13 cellular contexts compared by ENCODE assay signal in genomic region chr18:63131944-63132818, GRCh38.
DNase-seq lines count a peak whose midpoint lies in the region; ATAC-seq, FAIRE-seq and TF ChIP-seq lines count a peak whose summit lies in the region.
"Had no signal": no experiment of that assay in that cellular context is flagged by ENCODE, and none has a peak within 500 bp of the region (broad histone marks: within the 10 kb centered on the region; RNA-seq: fewer than 3 reads in every experiment).

No MANE protein-coding gene starts in this region.

- H3K4me3 ChIP-seq in duodenal mucosa (ENCODE audit: low read depth in 1 of 2, low read length in 2 of 2) = peak overlapping the region; percentile 44 to 53
- H3K4me3 ChIP-seq in small intestine (ENCODE audit: low read depth in 1 of 2, low read length in 2 of 2) = no peak overlapping the region
- H3K4me3 ChIP-seq in testis = no peak overlapping the region
- H3K4me3 ChIP-seq: body of pancreas, SJSA1 had no signal

- H3K36me3 ChIP-seq in duodenal mucosa (ENCODE audit: control insufficient read depth in 1 of 2, insufficient read depth in 2 of 2, low read length in 2 of 2) (no peaks in the 10 kb centered on the region), small intestine (ENCODE audit: control insufficient read depth in 2 of 2, insufficient read depth in 2 of 2, low read length in 2 of 2) (no peaks in the 10 kb centered on the region), testis (ENCODE audit: low read depth, missing control alignments) (no peaks in the 10 kb centered on the region)
- H3K36me3 ChIP-seq: SJSA1 had no signal

- H3K4me3 Mint-ChIP-seq in T-helper 1 cell treated with Interleukin-12 subunit alpha and Interleukin-12 subunit beta and Interleukin-4 antibody, amounts not matched to agents 30 μg/mL and 1 μg/mL, for 36 hours = no peak overlapping the region

- H3K9me3 Mint-ChIP-seq in T-helper 1 cell treated with Interleukin-12 subunit alpha and Interleukin-12 subunit beta and Interleukin-4 antibody, amounts not matched to agents 30 μg/mL and 1 μg/mL, for 36 hours = no peaks in the 10 kb centered on the region

- ATAC-seq in HG03342 (IDR thresholded peaks at IDR 0.05; ENCODE audit: unreplicated experiment) = no peak

- no peaks in the 10 kb centered on the region for H3K27me3 Mint-ChIP-seq in T-helper 1 cell treated with Interleukin-12 subunit alpha and Interleukin-12 subunit beta and Interleukin-4 antibody, amounts not matched to agents 30 μg/mL and 1 μg/mL, for 36 hours (ENCODE audit: low read depth)

- no peak for TF ChIP-seq CTCF in testis (IDR thresholded peaks at IDR 0.05)

- H3K9me3 ChIP-seq in duodenal mucosa (ENCODE audit: control insufficient read depth in 1 of 2, low read length in 2 of 2) = no peaks in the 10 kb centered on the region
- no peaks in the 10 kb centered on the region for H3K9me3 ChIP-seq in small intestine (ENCODE audit: control insufficient read depth, low read depth)
- no peaks in the 10 kb centered on the region for H3K9me3 ChIP-seq in testis
- H3K9me3 ChIP-seq: body of pancreas, SJSA1 had no signal

- intact Hi-C loops in testis (cut with DNase I; ENCODE audit: low total_unique reads) = no loop called here

- no peak for TF ChIP-seq POLR2A in testis (IDR thresholded peaks at IDR 0.05)

- H3K27ac ChIP-seq in duodenal mucosa (ENCODE audit: low read depth, low read length) (no peak overlapping the region), small intestine (ENCODE audit: low read depth in 1 of 2, low read length in 1 of 2) (peak overlapping the region in 1 of 2 donors; percentile 3), testis (no peak overlapping the region)
- H3K27ac ChIP-seq: body of pancreas, SJSA1 had no signal

- H3K27ac Mint-ChIP-seq in T-helper 1 cell treated with Interleukin-12 subunit alpha and Interleukin-12 subunit beta and Interleukin-4 antibody, amounts not matched to agents 30 μg/mL and 1 μg/mL, for 36 hours = peak overlapping the region; percentile 55

- WGBS in small intestine, 3 donors = 13 to 57% (median 26%) methylated on average over 13 of the region's 13 CpGs
- WGBS in testis, 2 donors = 86 to 87% methylated on average over 13 of the region's 13 CpGs

- peaks cover 19 to 22% of the 10 kb centered on the region in 2 donors for H3K4me1 ChIP-seq in duodenal mucosa (ENCODE audit: control insufficient read depth in 1 of 2, insufficient read depth in 2 of 2, low read length in 2 of 2)
- H3K4me1 ChIP-seq in small intestine (ENCODE audit: control insufficient read depth in 2 of 2, insufficient read depth in 1 of 2, low read depth in 1 of 2, low read length in 1 of 2) = peaks cover 0 to 1% of the 10 kb centered on the region in 2 donors
- H3K4me1 ChIP-seq in testis = peaks cover 4% of the 10 kb centered on the region
- H3K4me1 ChIP-seq: SJSA1 had no signal

- DNase-seq in T-helper 1 cell = no peak
- DNase-seq in NCI-H69 (lab: John Stamatoyannopoulos, UW) = peak; percentile 33
- peak; percentile 63 for DNase-seq in small intestine
- DNase-seq in islet precursor cell = no peak
- DNase-seq in testis = no peak
- DNase-seq: 8988T, NCI-H1048, NCI-H524 treated with DMSO at 0.1 percent for 48 hours had no signal

- peaks cover 33% of the 10 kb centered on the region for H3K36me3 Mint-ChIP-seq in T-helper 1 cell treated with Interleukin-12 subunit alpha and Interleukin-12 subunit beta and Interleukin-4 antibody, amounts not matched to agents 30 μg/mL and 1 μg/mL, for 36 hours (ENCODE audit: low read depth)

- peak overlapping the region in 1 of 2 donors; percentile 20 for H3K9ac ChIP-seq in duodenal mucosa (ENCODE audit: low read depth in 1 of 2, low read length in 2 of 2)

- peaks cover 35% of the 10 kb centered on the region for H3K4me1 Mint-ChIP-seq in T-helper 1 cell treated with Interleukin-12 subunit alpha and Interleukin-12 subunit beta and Interleukin-4 antibody, amounts not matched to agents 30 μg/mL and 1 μg/mL, for 36 hours (ENCODE audit: low read depth)

- H3K27me3 ChIP-seq in duodenal mucosa (ENCODE audit: control insufficient read depth in 1 of 2, insufficient read depth in 2 of 2, low read length in 2 of 2) (no peaks in the 10 kb centered on the region), small intestine (ENCODE audit: control insufficient read depth in 2 of 2, insufficient read depth in 2 of 2, low read length in 2 of 2) (no peaks in the 10 kb centered on the region), testis (no peaks in the 10 kb centered on the region)
- H3K27me3 ChIP-seq: body of pancreas, SJSA1 had no signal

- no peak for FAIRE-seq in small intestine (lab: Jason Lieb, UNC)

Comparison
In these comparisons a context has a peak if more than half of its experiments do, and no peak if none do; other contexts are left out.
1. DNase-seq: peak in NCI-H69 (single experiment) and small intestine (single experiment); none in T-helper 1 cell (0 of 5), islet precursor cell (single experiment) and testis (single experiment).
2. H3K4me3 ChIP-seq: peak in duodenal mucosa (2 of 2); none in small intestine (0 of 2) and testis (0 of 2).